9 cellular contexts compared by ENCODE assay signal in genomic region chr3:10242182-10243065, GRCh38. TPM values are rescaled to one million over a fixed set of nuclear protein-coding genes. Genes with fewer than 3 reads are reported as not detected.
DNase-seq lines count a peak whose midpoint lies in the region; TF ChIP-seq lines count a peak whose summit lies in the region.
"Had no signal": no experiment of that assay in that cellular context is flagged by ENCODE, and none has a peak within 500 bp of the region (broad histone marks: within the 10 kb centered on the region; RNA-seq: fewer than 3 reads in every experiment).

No MANE protein-coding gene starts in this region.

- in situ Hi-C loops in G401 (cut with HindIII; ENCODE audit: low sequenced_read_pairs) = no loop called here

- POLR2A ChIA-PET in MCF 10A (lab: Yijun Ruan, JAX) = interaction anchor here (0.6 to 1.5 kb wide), 2 partner anchors 12 to 20 kb away, joined by 3 to 4 read pairs; no protein-coding TSS in a partner anchor

- no peak overlapping the region for H3K27ac Mint-ChIP-seq in MCF 10A (ENCODE audit: low read depth, unreplicated experiment)

- no peak overlapping the region for H3K4me3 Mint-ChIP-seq in MCF 10A (ENCODE audit: unreplicated experiment)

- peak; percentile 64 for DNase-seq in activated gamma-delta T cell treated with Interleukin-2 at 50 U/mL for 16 hours
- DNase-seq in activated gamma-delta T cell (lab: John Stamatoyannopoulos, UW) = no peak
- DNase-seq in activated CD8-positive, alpha-beta memory T cell treated with anti-CD3 and anti-CD28 coated beads, Interleukin-2, amount 50 U/mL, for 48 hours = peak; percentile 80
- DNase-seq in kidney glomerular epithelial cell (lab: John Stamatoyannopoulos, UW) = peak; percentile 62
- DNase-seq in stimulated activated CD8-positive, alpha-beta memory T cell treated with anti-CD3 and anti-CD28 coated beads, Interleukin-4, amount 100 ng/mL, for 4 hours (ENCODE audit: low read depth in 2 of 2, low spot score in 1 of 2) = peak; percentile 61 to 62
- no peak for DNase-seq in D341Med (ENCODE audit: low spot score)
- no peak for DNase-seq in G401 (ENCODE audit: low spot score)
- no peak for DNase-seq in MCF 10A (ENCODE audit: unreplicated experiment)

- no peaks in the 10 kb centered on the region for H3K9me3 Mint-ChIP-seq in MCF 10A (ENCODE audit: unreplicated experiment)

- intact Hi-C loops in MCF 10A (cut with micrococcal nuclease) = no loop called here

- no peaks in the 10 kb centered on the region for H3K27me3 Mint-ChIP-seq in MCF 10A (ENCODE audit: insufficient read depth, unreplicated experiment)

- H3K4me1 Mint-ChIP-seq in MCF 10A (ENCODE audit: insufficient read depth, unreplicated experiment) = no peaks in the 10 kb centered on the region

- no peak for TF ChIP-seq CTCF in MCF 10A (IDR thresholded peaks at IDR 0.05; ENCODE audit: unreplicated experiment)

- BruUV-seq in MCF 10A (replicated peaks; lab: Mats Ljungman, UMichigan) = no TSS peak

- CTCF ChIA-PET in MCF 10A (lab: Yijun Ruan, JAX) = interaction anchor here (0.7 to 1.2 kb wide), 2 partner anchors 63 to 289 kb away, joined by 3 read pairs; no protein-coding TSS in a partner anchor

- H3K36me3 Mint-ChIP-seq in MCF 10A (ENCODE audit: insufficient read depth, unreplicated experiment) = peaks cover 22% of the 10 kb centered on the region

RNA-seq across cellular contexts. Expression of gene TATDN2, which starts 5.8 kb away (rescaled TPM):
- 18.8 and 22.1 TPM in 2 replicates for total RNA-seq in G401 (2014; rRNA removed; shearing (Covaris generic))
- 21.0 and 25.9 TPM in 2 replicates for total RNA-seq in MCF 10A (2022)

RNA-seq across cellular contexts. Expression of gene GHRL, which starts 50.3 kb away (rescaled TPM):
- not detected in 2 replicates for total RNA-seq in G401 (2014; rRNA removed; shearing (Covaris generic))
- total RNA-seq in MCF 10A (2022) = not detected in 2 replicates
- total RNA-seq: pulmonary artery endothelial cell had no signal

Comparison
In these comparisons a context has a peak if more than half of its experiments do, and no peak if none do; other contexts are left out.
1. DNase-seq: peak in activated gamma-delta T cell treated with Interleukin-2 at 50 U/mL for 16 hours (single experiment), activated CD8-positive, alpha-beta memory T cell treated with anti-CD3 and anti-CD28 coated beads, Interleukin-2, amount 50 U/mL, for 48 hours (single experiment), kidney glomerular epithelial cell (single experiment) and stimulated activated CD8-positive, alpha-beta memory T cell treated with anti-CD3 and anti-CD28 coated beads, Interleukin-4, amount 100 ng/mL, for 4 hours (2 of 2); none in activated gamma-delta T cell (single experiment), D341Med (single experiment), G401 (single experiment) and MCF 10A (single experiment).